Comparison of ENCODE assay signal across 1 cellular context in genomic region chr17:42112552-42113176, GRCh38.
A peak's percentile ranks its signal among the peaks of the same experiment; 100 is the strongest.
TF ChIP-seq lines count a peak whose summit lies in the region.

Gene DHX58, minus strand, starts transcription at chr17:42112714. Its CDS starts 822 bp downstream, at chr17:42111892.

TF ChIP-seq in GM12878, 131 proteins besides CTCF, POLR2A, EP300 and RAD21 (continued from another document and continues in another):
- no peak for TF ChIP-seq PML (IDR thresholded peaks at IDR 0.05; ENCODE audit: low read length)
- TF ChIP-seq MYC (IDR thresholded peaks at IDR 0.05; ENCODE audit: insufficient read depth, insufficient read length, insufficient replicate concordance, low read length, severe bottlenecking), result peak; percentile 35
- TF ChIP-seq, protein P1, sequence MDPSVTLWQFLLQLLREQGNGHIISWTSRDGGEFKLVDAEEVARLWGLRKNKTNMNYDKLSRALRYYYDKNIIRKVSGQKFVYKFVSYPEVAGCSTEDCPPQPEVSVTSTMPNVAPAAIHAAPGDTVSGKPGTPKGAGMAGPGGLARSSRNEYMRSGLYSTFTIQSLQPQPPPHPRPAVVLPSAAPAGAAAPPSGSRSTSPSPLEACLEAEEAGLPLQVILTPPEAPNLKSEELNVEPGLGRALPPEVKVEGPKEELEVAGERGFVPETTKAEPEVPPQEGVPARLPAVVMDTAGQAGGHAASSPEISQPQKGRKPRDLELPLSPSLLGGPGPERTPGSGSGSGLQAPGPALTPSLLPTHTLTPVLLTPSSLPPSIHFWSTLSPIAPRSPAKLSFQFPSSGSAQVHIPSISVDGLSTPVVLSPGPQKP (IDR thresholded peaks at IDR 0.05; ENCODE audit: low read depth, low read length), result no peak
- TF ChIP-seq MXI1 (IDR thresholded peaks at IDR 0.05; ENCODE audit: low read depth, low read length), result peak; percentile 87
- TF ChIP-seq USF1 (IDR thresholded peaks at IDR 0.05; ENCODE audit: borderline replicate concordance, extremely low read length, insufficient read depth, low read depth, low read length), result peak; percentile 81
- no peak for TF ChIP-seq HDAC2 (IDR thresholded peaks at IDR 0.05)
- TF ChIP-seq, protein P2, sequence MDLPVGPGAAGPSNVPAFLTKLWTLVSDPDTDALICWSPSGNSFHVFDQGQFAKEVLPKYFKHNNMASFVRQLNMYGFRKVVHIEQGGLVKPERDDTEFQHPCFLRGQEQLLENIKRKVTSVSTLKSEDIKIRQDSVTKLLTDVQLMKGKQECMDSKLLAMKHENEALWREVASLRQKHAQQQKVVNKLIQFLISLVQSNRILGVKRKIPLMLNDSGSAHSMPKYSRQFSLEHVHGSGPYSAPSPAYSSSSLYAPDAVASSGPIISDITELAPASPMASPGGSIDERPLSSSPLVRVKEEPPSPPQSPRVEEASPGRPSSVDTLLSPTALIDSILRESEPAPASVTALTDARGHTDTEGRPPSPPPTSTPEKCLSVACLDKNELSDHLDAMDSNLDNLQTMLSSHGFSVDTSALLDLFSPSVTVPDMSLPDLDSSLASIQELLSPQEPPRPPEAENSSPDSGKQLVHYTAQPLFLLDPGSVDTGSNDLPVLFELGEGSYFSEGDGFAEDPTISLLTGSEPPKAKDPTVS (IDR thresholded peaks at IDR 0.05; ENCODE audit: low read depth, low read length), result no peak
- peak; percentile 63 for TF ChIP-seq YY1 (IDR thresholded peaks at IDR 0.05; ENCODE audit: low read depth, low read length)
- TF ChIP-seq RBBP5 (conservative IDR thresholded peaks at IDR 0.05), result no peak
- TF ChIP-seq ZNF687 (IDR thresholded peaks at IDR 0.05), result peak; percentile 30; the same call in 1 of the 2 replicates
- TF ChIP-seq IKZF2 (IDR thresholded peaks at IDR 0.05), result no peak; a peak in 2 of 4 replicates
- no peak for TF ChIP-seq GATAD2B (conservative IDR thresholded peaks at IDR 0.05; ENCODE audit: low read depth)
- peak; percentile 77 for TF ChIP-seq POU2F2 (IDR thresholded peaks at IDR 0.05; ENCODE audit: borderline replicate concordance, low read depth, low read length)
- TF ChIP-seq CEBPB (IDR thresholded peaks at IDR 0.05; ENCODE audit: borderline replicate concordance in 1 of 2, low read depth in 2 of 2, low read length in 2 of 2), result no peak
- TF ChIP-seq TCF3 (IDR thresholded peaks at IDR 0.05; ENCODE audit: borderline replicate concordance, insufficient read depth, low read depth, low read length), result 0 out of 2 replicates have a peak, but pooled peaks have one; percentile 31
- TF ChIP-seq POLR2AphosphoS2 (IDR thresholded peaks at IDR 0.05; ENCODE audit: low read depth, low read length), result peak; percentile 68; the same call in 1 of the 2 replicates
- 0 out of 2 replicates have a peak, but pooled peaks have one; percentile 19 for TF ChIP-seq CREB1 (IDR thresholded peaks at IDR 0.05; ENCODE audit: low read depth)
- TF ChIP-seq CHD1 (IDR thresholded peaks at IDR 0.05; ENCODE audit: low read depth, low read length), result no peak
- no peak for TF ChIP-seq CREM (IDR thresholded peaks at IDR 0.05; ENCODE audit: low read depth)
- no peak for TF ChIP-seq EGR1 (IDR thresholded peaks at IDR 0.05; ENCODE audit: borderline replicate concordance in 1 of 2, low read depth in 2 of 2, low read length in 2 of 2)
- TF ChIP-seq PKNOX1 (IDR thresholded peaks at IDR 0.05), result no peak
- no peak for TF ChIP-seq SIX5 (IDR thresholded peaks at IDR 0.05; ENCODE audit: low read depth, low read length, severe bottlenecking)
- TF ChIP-seq SPI1 (IDR thresholded peaks at IDR 0.05; ENCODE audit: borderline replicate concordance, insufficient read depth, low read depth, low read length), result no peak
- peak; percentile 5 for TF ChIP-seq RELA (IDR thresholded peaks at IDR 0.05; ENCODE audit: borderline replicate concordance, partially characterized antibody)
- TF ChIP-seq, protein P3, sequence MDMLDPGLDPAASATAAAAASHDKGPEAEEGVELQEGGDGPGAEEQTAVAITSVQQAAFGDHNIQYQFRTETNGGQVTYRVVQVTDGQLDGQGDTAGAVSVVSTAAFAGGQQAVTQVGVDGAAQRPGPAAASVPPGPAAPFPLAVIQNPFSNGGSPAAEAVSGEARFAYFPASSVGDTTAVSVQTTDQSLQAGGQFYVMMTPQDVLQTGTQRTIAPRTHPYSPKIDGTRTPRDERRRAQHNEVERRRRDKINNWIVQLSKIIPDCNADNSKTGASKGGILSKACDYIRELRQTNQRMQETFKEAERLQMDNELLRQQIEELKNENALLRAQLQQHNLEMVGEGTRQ (IDR thresholded peaks at IDR 0.05; ENCODE audit: borderline replicate concordance, low read depth, low read length), result peak; percentile 79
- TF ChIP-seq HCFC1 (IDR thresholded peaks at IDR 0.05; ENCODE audit: low read length), result peak; percentile 29
- no peak for TF ChIP-seq SKIL (IDR thresholded peaks at IDR 0.05; ENCODE audit: low read depth, poor library complexity, severe bottlenecking)
- no peak; the same call in 1 of the 2 replicates for TF ChIP-seq TBL1XR1 (IDR thresholded peaks at IDR 0.05; ENCODE audit: low read depth, low read length)
- TF ChIP-seq SMC3 (IDR thresholded peaks at IDR 0.05; ENCODE audit: borderline replicate concordance, low read length), result no peak
- peak; percentile 11; the same call in 1 of the 2 replicates for TF ChIP-seq MTA2 (IDR thresholded peaks at IDR 0.05; ENCODE audit: low read depth)
- no peak for TF ChIP-seq ATF2 (IDR thresholded peaks at IDR 0.05; ENCODE audit: low read length)
- TF ChIP-seq CBFB (IDR thresholded peaks at IDR 0.05; ENCODE audit: low read depth), result peak; percentile 78
- no peak for TF ChIP-seq SMARCA5 (IDR thresholded peaks at IDR 0.05)
- no peak for TF ChIP-seq ZSCAN29 (IDR thresholded peaks at IDR 0.05)
- no peak for TF ChIP-seq FOS (IDR thresholded peaks at IDR 0.05; ENCODE audit: borderline replicate concordance, extremely low read depth, insufficient read length)
- no peak; the same call in 1 of the 2 replicates for TF ChIP-seq ZNF207 (IDR thresholded peaks at IDR 0.05; ENCODE audit: borderline replicate concordance)
- peak; percentile 86 for TF ChIP-seq RUNX3 (IDR thresholded peaks at IDR 0.05; ENCODE audit: low read length)
- TF ChIP-seq NR2F1 (conservative IDR thresholded peaks at IDR 0.05), result peak; percentile 65
- no peak for TF ChIP-seq ZNF622 (IDR thresholded peaks at IDR 0.05)
- TF ChIP-seq NRF1 (conservative IDR thresholded peaks at IDR 0.05; ENCODE audit: low read depth, low read length), result no peak
- TF ChIP-seq RAD51 (IDR thresholded peaks at IDR 0.05), result peak; percentile 92
- no peak for TF ChIP-seq ZNF24 (IDR thresholded peaks at IDR 0.05)
- no peak for TF ChIP-seq KLF5 (IDR thresholded peaks at IDR 0.05; ENCODE audit: partially characterized antibody)
- TF ChIP-seq, protein P4, sequence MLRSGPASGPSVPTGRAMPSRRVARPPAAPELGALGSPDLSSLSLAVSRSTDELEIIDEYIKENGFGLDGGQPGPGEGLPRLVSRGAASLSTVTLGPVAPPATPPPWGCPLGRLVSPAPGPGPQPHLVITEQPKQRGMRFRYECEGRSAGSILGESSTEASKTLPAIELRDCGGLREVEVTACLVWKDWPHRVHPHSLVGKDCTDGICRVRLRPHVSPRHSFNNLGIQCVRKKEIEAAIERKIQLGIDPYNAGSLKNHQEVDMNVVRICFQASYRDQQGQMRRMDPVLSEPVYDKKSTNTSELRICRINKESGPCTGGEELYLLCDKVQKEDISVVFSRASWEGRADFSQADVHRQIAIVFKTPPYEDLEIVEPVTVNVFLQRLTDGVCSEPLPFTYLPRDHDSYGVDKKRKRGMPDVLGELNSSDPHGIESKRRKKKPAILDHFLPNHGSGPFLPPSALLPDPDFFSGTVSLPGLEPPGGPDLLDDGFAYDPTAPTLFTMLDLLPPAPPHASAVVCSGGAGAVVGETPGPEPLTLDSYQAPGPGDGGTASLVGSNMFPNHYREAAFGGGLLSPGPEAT (IDR thresholded peaks at IDR 0.05; ENCODE audit: low read depth), result no peak; the same call in 1 of the 2 replicates
- TF ChIP-seq PAX5 (IDR thresholded peaks at IDR 0.05; ENCODE audit: borderline replicate concordance, low read depth, low read length), result peak; percentile 51; the same call in 1 of the 2 replicates
- no peak for TF ChIP-seq TCF7 (IDR thresholded peaks at IDR 0.05; ENCODE audit: borderline replicate concordance)
- no peak for TF ChIP-seq SREBF2 (IDR thresholded peaks at IDR 0.05; ENCODE audit: low read length)
- no peak for TF ChIP-seq WRNIP1 (IDR thresholded peaks at IDR 0.05; ENCODE audit: borderline replicate concordance, low read depth, low read length)
- no peak for TF ChIP-seq BRCA1 (IDR thresholded peaks at IDR 0.05; ENCODE audit: low read depth, low read length)
- TF ChIP-seq CHD4 (IDR thresholded peaks at IDR 0.05), result no peak
- TF ChIP-seq CBX5 (IDR thresholded peaks at IDR 0.05; ENCODE audit: low read depth), result no peak
- no peak for TF ChIP-seq LARP7 (IDR thresholded peaks at IDR 0.05)
- TF ChIP-seq POLR2AphosphoS5 (IDR thresholded peaks at IDR 0.05; ENCODE audit: low read length), result peak; percentile 96
- no peak for TF ChIP-seq KDM1A (IDR thresholded peaks at IDR 0.05; ENCODE audit: borderline replicate concordance)
